Comparison of ENCODE assay signal across 17 cellular contexts in the genomic region with DNA sequence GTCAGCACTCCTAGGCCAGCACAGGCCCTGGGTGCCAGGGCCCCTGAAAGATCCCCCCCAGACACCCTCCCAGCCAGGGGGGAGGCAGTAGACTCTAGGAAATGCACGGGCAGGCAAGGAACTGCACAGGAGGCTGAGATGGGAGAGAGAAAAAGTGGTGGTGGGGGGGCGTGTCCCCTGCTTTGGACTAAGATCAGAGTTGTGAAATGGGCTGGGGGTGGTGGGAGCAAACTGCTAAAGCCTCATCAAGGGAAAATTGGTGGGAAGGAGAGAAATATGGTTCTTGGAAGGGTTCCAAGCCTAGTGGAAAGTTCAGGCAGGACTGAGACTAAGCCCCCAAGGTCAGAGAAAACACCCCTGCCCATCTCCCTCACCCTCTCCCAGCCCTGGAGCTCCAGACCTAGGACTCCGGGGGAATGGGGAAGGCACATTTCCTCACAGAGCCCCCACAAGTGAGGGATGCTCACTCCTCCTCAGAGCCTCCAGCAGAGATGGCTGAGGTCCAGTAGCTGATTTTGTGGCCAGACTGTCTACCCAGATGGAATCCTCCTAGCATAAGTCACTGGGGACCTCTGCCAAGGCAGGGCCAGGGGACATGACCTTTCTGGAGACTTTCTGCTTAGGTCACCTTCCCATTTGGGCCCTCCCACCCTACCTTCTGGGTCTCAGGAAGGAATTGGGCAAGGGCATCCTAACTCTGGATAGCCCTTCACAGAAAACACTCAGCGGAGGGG. TPM values are rescaled to one million over a fixed set of nuclear protein-coding genes. Genes with fewer than 3 reads are reported as not detected.
DNase-seq lines count a peak whose midpoint lies in the region; ATAC-seq and TF ChIP-seq lines count a peak whose summit lies in the region.
"Had no signal": no experiment of that assay in that cellular context is flagged by ENCODE, and none has a peak within 500 bp of the region (broad histone marks: within the 10 kb centered on the region; RNA-seq: fewer than 3 reads in every experiment).

No MANE protein-coding gene starts in this region.

- no peak overlapping the region for H3K27ac Mint-ChIP-seq in neural crest cell (ENCODE audit: unreplicated experiment)
- H3K27ac Mint-ChIP-seq: dendritic cell treated with granulocyte-macrophage colony-stimulating factor and Interleukin-4, amounts not matched to agents 40 ng/mL and 50 ng/mL, for 4 days; stimulated activated effector memory CD8-positive, alpha-beta T cell treated with anti-CD3 and anti-CD28 coated beads, Interleukin-12 subunit alpha, Interleukin-12 subunit beta, amount 100 ng/mL, for 72 hours had no signal

- 61 to 77% methylated on average over 3 to 4 of the region's 4 CpGs for WGBS in upper lobe of left lung, 2 donors

- H3K4me3 Mint-ChIP-seq in neural crest cell: peak overlapping the region; percentile 64
- H3K4me3 Mint-ChIP-seq: dendritic cell treated with granulocyte-macrophage colony-stimulating factor and Interleukin-4, amounts not matched to agents 40 ng/mL and 50 ng/mL, for 4 days had no signal

- no peak for TF ChIP-seq POLR2A in upper lobe of left lung (IDR thresholded peaks at IDR 0.05)

- peaks cover 9 to 38% (median 15%) of the 10 kb centered on the region in 4 donors for H3K4me1 ChIP-seq in upper lobe of left lung
- H3K4me1 ChIP-seq: gastrocnemius medialis, HAP-1 had no signal

- TF ChIP-seq EP300 in upper lobe of left lung (IDR thresholded peaks at IDR 0.05): no peak

- no peaks in the 10 kb centered on the region for H3K27me3 ChIP-seq in brain microvascular endothelial cell (replicated peaks)
- peaks cover 0 to 18% (median 9%) of the 10 kb centered on the region in 4 donors for H3K27me3 ChIP-seq in upper lobe of left lung

- H3K27ac ChIP-seq in brain microvascular endothelial cell: no peak overlapping the region
- H3K27ac ChIP-seq in upper lobe of left lung: no peak overlapping the region
- H3K27ac ChIP-seq: gastrocnemius medialis, PC-9 had no signal

- peaks cover 24% of the 10 kb centered on the region for H3K27me3 Mint-ChIP-seq in neural crest cell (ENCODE audit: low read depth)

- peaks cover 23% of the 10 kb centered on the region for H3K4me1 Mint-ChIP-seq in neural crest cell

- H3K9me3 Mint-ChIP-seq in neural crest cell: no peaks in the 10 kb centered on the region
- H3K9me3 Mint-ChIP-seq: dendritic cell treated with granulocyte-macrophage colony-stimulating factor and Interleukin-4, amounts not matched to agents 40 ng/mL and 50 ng/mL, for 4 days; stimulated activated effector memory CD8-positive, alpha-beta T cell treated with anti-CD3 and anti-CD28 coated beads, Interleukin-12 subunit alpha, Interleukin-12 subunit beta, amount 100 ng/mL, for 72 hours had no signal

- no peaks in the 10 kb centered on the region for H3K9me3 ChIP-seq in upper lobe of left lung
- H3K9me3 ChIP-seq: gastrocnemius medialis, HAP-1 had no signal

- DNase-seq in AG20443 (ENCODE audit: low spot score) (peak; percentile 87), HS-5 (ENCODE audit: low read depth) (peak; percentile 56), brain microvascular endothelial cell (peak; percentile 49), neural crest cell (ENCODE audit: low read depth, low spot score) (no peak), upper lobe of left lung (no peak), MV-4-11 (lab: John Stamatoyannopoulos, UW) (no peak), SHP77 treated with DMSO at 0.1 percent for 48 hours (lab: John Stamatoyannopoulos, UW) (no peak)
- DNase-seq: activated naive CD4-positive, alpha-beta T cell treated with anti-CD3 and anti-CD28 coated beads, Interleukin-2, amount 50 U/mL, for 16 hours; gastrocnemius medialis; KG1; nucleus accumbens; PC-9; T1000 had no signal

- no peaks in the 10 kb centered on the region for H3K36me3 ChIP-seq in brain microvascular endothelial cell (replicated peaks)
- no peaks in the 10 kb centered on the region for H3K36me3 ChIP-seq in upper lobe of left lung
- H3K36me3 ChIP-seq: gastrocnemius medialis, HAP-1 had no signal

- in situ Hi-C loops in brain microvascular endothelial cell (cut with HindIII; ENCODE audit: low pct_ligation_motif_present, low sequenced_read_pairs): no loop called here

- H3K36me3 Mint-ChIP-seq in neural crest cell (ENCODE audit: low read depth): peaks cover 7% of the 10 kb centered on the region
- H3K36me3 Mint-ChIP-seq: stimulated activated effector memory CD8-positive, alpha-beta T cell treated with anti-CD3 and anti-CD28 coated beads, Interleukin-12 subunit alpha, Interleukin-12 subunit beta, amount 100 ng/mL, for 72 hours had no signal

- ATAC-seq in upper lobe of left lung (ENCODE audit: low FRiP score in 2 of 2) (no peak), HG02973 (IDR thresholded peaks at IDR 0.05; ENCODE audit: unreplicated experiment) (no peak)
- ATAC-seq: gastrocnemius medialis; stimulated activated effector memory CD8-positive, alpha-beta T cell treated with anti-CD3 and anti-CD28 coated beads, Interleukin-12 subunit alpha, Interleukin-12 subunit beta, amount 100 ng/mL, for 72 hours had no signal

- H3K4me3 ChIP-seq in brain microvascular endothelial cell (ENCODE audit: low read depth, low read length): no peak overlapping the region
- H3K4me3 ChIP-seq in upper lobe of left lung: no peak overlapping the region
- H3K4me3 ChIP-seq: gastrocnemius medialis, HAP-1, PC-9 had no signal

- TF ChIP-seq CTCF in brain microvascular endothelial cell (IDR thresholded peaks at IDR 0.05; ENCODE audit: low read depth, low read length, missing control alignments): no peak
- TF ChIP-seq CTCF in neural crest cell (conservative IDR thresholded peaks at IDR 0.05): no peak
- TF ChIP-seq CTCF in upper lobe of left lung (IDR thresholded peaks at IDR 0.05): no peak

RNA-seq across cellular contexts. Expression of gene FIGNL2, which starts 29.8 kb away (rescaled TPM):
- 38.0 and 39.7 TPM in 2 replicates for total RNA-seq in neural crest cell
- 1 to 10 TPM in 2 of 6 donors, under 1 TPM in 3, not detected in 1; 0.22 to 1.5 (median 0.39) TPM for total RNA-seq in upper lobe of left lung
- total RNA-seq: PC-9 had no signal

Comparison
In these comparisons a context has a peak if more than half of its experiments do, and no peak if none do; other contexts are left out.
1. DNase-seq: peak in AG20443 (single experiment), HS-5 (single experiment) and brain microvascular endothelial cell (single experiment); none in neural crest cell (single experiment), upper lobe of left lung (0 of 2), MV-4-11 (single experiment) and SHP77 treated with DMSO at 0.1 percent for 48 hours (single experiment).
2. RNA of gene FIGNL2, which starts 29.8 kb away (total RNA-seq): 38.0 to 39.7 TPM in neural crest cell; 0.22 to 1.5 TPM in upper lobe of left lung; every median in the first group is over 10 times any median in the second.